13 cellular contexts compared by ENCODE assay signal in genomic region chr5:134446938-134447337, GRCh38. TPM values are rescaled to one million over a fixed set of nuclear protein-coding genes. Genes with fewer than 3 reads are reported as not detected.
DNase-seq lines count a peak whose midpoint lies in the region; ATAC-seq and TF ChIP-seq lines count a peak whose summit lies in the region.
"Had no signal": no experiment of that assay in that cellular context is flagged by ENCODE, and none has a peak within 500 bp of the region (broad histone marks: within the 10 kb centered on the region; RNA-seq: fewer than 3 reads in every experiment).

No MANE protein-coding gene starts in this region.

- no peak overlapping the region for H2AFZ ChIP-seq in GM23338

- DNase-seq in GM13977 (ENCODE audit: low spot score) (peak; percentile 38), GM23338 (ENCODE audit: low spot score) (peak; percentile 43), NCI-H526 (lab: John Stamatoyannopoulos, UW) (peak; percentile 60 to 76), mesendoderm (peak; percentile 76), NOMO-1 treated with DMSO at 0.1 percent for 48 hours (lab: John Stamatoyannopoulos, UW; ENCODE audit: unreplicated experiment) (no peak), glomerular visceral epithelial cell (ENCODE audit: extremely low spot score) (no peak)
- no peak for DNase-seq in activated CD8-positive, alpha-beta memory T cell treated with anti-CD3 and anti-CD28 coated beads, Interleukin-2, amount 50 U/mL, for 4 hours
- DNase-seq: NCI-H2081 treated with DMSO at 0.1 percent for 48 hours; occipital lobe; stimulated activated naive CD4-positive, alpha-beta T cell; T-helper 2 cell had no signal

- no peaks in the 10 kb centered on the region for H3K79me1 ChIP-seq in mesendoderm (ENCODE audit: low read length)

- no peak overlapping the region for H2AK5ac ChIP-seq in mesendoderm (ENCODE audit: low read length)

- in situ Hi-C loops in GM13977 (cut with MboI; ENCODE audit: low pct_unique_long_range_greater_than_20kb, low sequenced_read_pairs, unreplicated experiment), result no loop called here

- H3K9me3 Mint-ChIP-seq in GM23338, result no peaks in the 10 kb centered on the region; the same call in 2 of the 3 replicates

- H3K36me3 ChIP-seq in GM23338 (ENCODE audit: insufficient read depth), result no peaks in the 10 kb centered on the region
- no peaks in the 10 kb centered on the region for H3K36me3 ChIP-seq in mesendoderm (ENCODE audit: control insufficient read depth, insufficient read depth, low read length)
- H3K36me3 ChIP-seq: adrenal gland had no signal

- H3F3A ChIP-seq in GM23338 (replicated peaks; ENCODE audit: low read depth), result no peaks in the 10 kb centered on the region

- peaks cover 18% of the 10 kb centered on the region for H3K36me3 Mint-ChIP-seq in GM23338 (ENCODE audit: low read depth)

- H3K56ac ChIP-seq in mesendoderm (ENCODE audit: low read length), result no peak overlapping the region

- H3K4me1 Mint-ChIP-seq in GM23338, result peaks cover 11% of the 10 kb centered on the region

- no peak overlapping the region for H3K9ac ChIP-seq in mesendoderm (ENCODE audit: low read length)

- H3K27me3 Mint-ChIP-seq in GM23338 (ENCODE audit: insufficient read depth, low read depth, poor library complexity), result peaks cover 9% of the 10 kb centered on the region

- H3K27ac ChIP-seq in GM23338 (ENCODE audit: low read depth) (0 out of 2 replicates have a peak overlapping the region, but pooled peaks have one; percentile 14), mesendoderm (ENCODE audit: low read depth, low read length) (no peak overlapping the region)
- H3K27ac ChIP-seq: adrenal gland had no signal

- H3K4me3 ChIP-seq in GM23338 (no peak overlapping the region), mesendoderm (ENCODE audit: low read length) (no peak overlapping the region)
- H3K4me3 ChIP-seq: adrenal gland had no signal

- no peaks in the 10 kb centered on the region for H3K9me2 ChIP-seq in GM23338 (ENCODE audit: insufficient read depth)

- no peak overlapping the region for H2BK120ac ChIP-seq in mesendoderm (ENCODE audit: low read depth, low read length)

- no peak overlapping the region for H2BK15ac ChIP-seq in mesendoderm (replicated peaks; ENCODE audit: low read depth)

- no peaks in the 10 kb centered on the region for H3K27me3 ChIP-seq in GM23338 (ENCODE audit: insufficient read depth)
- no peaks in the 10 kb centered on the region for H3K27me3 ChIP-seq in mesendoderm (ENCODE audit: insufficient read depth, low read length, poor library complexity)
- H3K27me3 ChIP-seq: adrenal gland had no signal

- H3K79me2 ChIP-seq in GM23338 (replicated peaks; ENCODE audit: insufficient read depth) (no peaks in the 10 kb centered on the region), mesendoderm (ENCODE audit: control insufficient read depth, insufficient read depth, low read length) (no peaks in the 10 kb centered on the region)

- no peak overlapping the region for H3K23ac ChIP-seq in mesendoderm (ENCODE audit: low read length)

- no CpG with 5 or more reads among the region's 2 CpGs for WGBS in mesendoderm (ENCODE audit: extremely low coverage, insufficient coverage, low lambda C conversion rate)

- H3K4me3 Mint-ChIP-seq in GM23338, result no peak overlapping the region

- TF ChIP-seq CTCF in GM13977 (IDR thresholded peaks at IDR 0.05; ENCODE audit: extremely low read depth, insufficient read depth, missing control alignments), result no peak
- TF ChIP-seq CTCF in GM23338 (conservative IDR thresholded peaks at IDR 0.05; ENCODE audit: low read depth in 2 of 2), result no peak

- no peaks in the 10 kb centered on the region for H4K20me1 ChIP-seq in GM23338 (replicated peaks; ENCODE audit: insufficient read depth)

- no peak overlapping the region for H2BK5ac ChIP-seq in mesendoderm (ENCODE audit: low read length)

- no peak overlapping the region for H4K8ac ChIP-seq in mesendoderm (ENCODE audit: low read depth, low read length)

- H3K27ac Mint-ChIP-seq in GM23338, result no peak overlapping the region

- ATAC-seq in GM23338, result peak; percentile 77
- ATAC-seq in HG02970 (IDR thresholded peaks at IDR 0.05; ENCODE audit: low FRiP score, unreplicated experiment), result no peak

- no peak overlapping the region for H3K4me2 ChIP-seq in GM23338
- no peak overlapping the region for H3K4me2 ChIP-seq in mesendoderm (ENCODE audit: low read length)

- no peak overlapping the region for H3K18ac ChIP-seq in mesendoderm (ENCODE audit: low read length)

- no peak overlapping the region for H3K4ac ChIP-seq in mesendoderm (ENCODE audit: low read depth, low read length)

- H3K4me1 ChIP-seq in GM23338 (ENCODE audit: insufficient read depth) (peaks cover 8% of the 10 kb centered on the region; the same call in 1 of the 2 replicates), mesendoderm (ENCODE audit: control insufficient read depth, low read depth, low read length) (no peaks in the 10 kb centered on the region)

- H4K5ac ChIP-seq in mesendoderm (ENCODE audit: low read length), result no peak overlapping the region

TF ChIP-seq in GM23338, 12 proteins besides CTCF, POLR2A, EP300 and RAD21 (continues in another document):
- TF ChIP-seq EZH2phosphoT487 (IDR thresholded peaks at IDR 0.05; ENCODE audit: unreplicated experiment) (no peak), ZNF114 (CRISPR knock-in tag; IDR thresholded peaks at IDR 0.05) (no peak), NANOG (IDR thresholded peaks at IDR 0.05; ENCODE audit: borderline replicate concordance) (no peak), ZNF462 (CRISPR knock-in tag; IDR thresholded peaks at IDR 0.05) (no peak), POLR2AphosphoS5 (IDR thresholded peaks at IDR 0.05; ENCODE audit: low read depth) (no peak)
- TF ChIP-seq, protein P1, sequence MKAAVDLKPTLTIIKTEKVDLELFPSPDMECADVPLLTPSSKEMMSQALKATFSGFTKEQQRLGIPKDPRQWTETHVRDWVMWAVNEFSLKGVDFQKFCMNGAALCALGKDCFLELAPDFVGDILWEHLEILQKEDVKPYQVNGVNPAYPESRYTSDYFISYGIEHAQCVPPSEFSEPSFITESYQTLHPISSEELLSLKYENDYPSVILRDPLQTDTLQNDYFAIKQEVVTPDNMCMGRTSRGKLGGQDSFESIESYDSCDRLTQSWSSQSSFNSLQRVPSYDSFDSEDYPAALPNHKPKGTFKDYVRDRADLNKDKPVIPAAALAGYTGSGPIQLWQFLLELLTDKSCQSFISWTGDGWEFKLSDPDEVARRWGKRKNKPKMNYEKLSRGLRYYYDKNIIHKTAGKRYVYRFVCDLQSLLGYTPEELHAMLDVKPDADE (IDR thresholded peaks at IDR 0.05), result no peak

RNA-seq across cellular contexts. Expression of gene CDKN2AIPNL, which starts 35.3 kb away (rescaled TPM):
- total RNA-seq in GM23338 (2014; rRNA removed; shearing (Covaris generic)), result 51.4 and 53.5 TPM in 2 replicates
- polyA plus RNA-seq in GM23338 (2016; fragmentation: Nextera tagmentation; extraction: Ambion mirVana), result 72.5 and 79.5 TPM in 2 replicates
- 57.0 TPM for polyA plus RNA-seq in mesendoderm (2013, experiment 1 of 2)
- polyA plus RNA-seq in mesendoderm (2013, experiment 2 of 2), result 58.8 TPM

Comparison
In these comparisons a context has a peak if more than half of its experiments do, and no peak if none do; other contexts are left out.
1. DNase-seq: peak in GM13977 (single experiment), GM23338 (single experiment), NCI-H526 (2 of 2) and mesendoderm (single experiment); none in NOMO-1 treated with DMSO at 0.1 percent for 48 hours (single experiment), glomerular visceral epithelial cell (single experiment) and activated CD8-positive, alpha-beta memory T cell treated with anti-CD3 and anti-CD28 coated beads, Interleukin-2, amount 50 U/mL, for 4 hours (single experiment).